3 cellular contexts compared by ENCODE assay signal in the genomic region with DNA sequence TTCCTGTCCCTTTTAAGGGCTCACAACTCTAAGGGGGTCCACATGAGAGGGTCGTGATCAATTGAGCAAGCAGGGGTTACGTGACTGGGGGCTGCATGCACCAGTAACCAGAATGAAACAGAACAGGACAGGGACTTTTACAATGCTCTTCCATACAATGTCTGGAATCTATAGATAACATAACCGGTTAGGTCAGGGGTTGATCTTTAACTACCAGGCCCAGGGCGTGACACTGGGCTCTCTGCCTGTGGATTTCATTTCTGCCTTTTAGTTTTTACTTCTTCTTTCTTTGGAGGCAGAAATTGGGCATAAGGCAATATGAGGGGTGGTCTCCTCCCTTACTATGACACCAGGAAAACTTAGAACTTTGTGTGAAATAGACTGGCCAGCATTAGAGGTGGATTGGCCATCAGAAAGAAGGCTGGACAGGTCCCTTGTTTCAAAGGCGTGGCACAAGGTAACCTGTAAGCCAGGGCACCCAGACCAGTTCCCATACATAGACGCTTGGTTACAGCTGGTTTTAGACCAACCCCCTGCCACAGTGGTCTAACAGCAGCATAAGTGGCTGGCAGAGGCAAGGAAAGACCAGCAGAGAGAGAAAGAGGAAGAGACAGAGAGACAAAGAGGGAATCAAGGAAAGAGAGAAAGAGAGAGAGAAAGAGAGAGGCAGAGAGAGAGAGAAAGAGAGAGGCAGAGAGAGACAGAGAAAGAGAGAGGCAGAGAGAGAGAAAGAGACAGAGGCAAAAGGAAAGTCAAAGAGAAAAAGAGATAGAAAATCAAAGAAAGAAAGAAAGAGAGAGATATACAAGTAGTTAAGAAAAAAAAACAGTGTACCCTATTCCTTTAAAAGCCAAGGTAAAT. TPM values are rescaled to one million over a fixed set of nuclear protein-coding genes. Genes with fewer than 3 reads are reported as not detected.
"Had no signal": no experiment of that assay in that cellular context is flagged by ENCODE, and none has a peak within 500 bp of the region (broad histone marks: within the 10 kb centered on the region; RNA-seq: fewer than 3 reads in every experiment).

No MANE protein-coding gene starts in this region.

RNA-seq across cellular contexts. Expression of gene ACP3, which starts 13.6 kb away (rescaled TPM):
- total RNA-seq: dermis blood vessel endothelial cell, endothelial cell of umbilical vein, neural crest cell had no signal
- polyA plus RNA-seq: endothelial cell of umbilical vein had no signal
